13 cellular contexts compared by ENCODE assay signal in genomic region chr11:109612481-109612880, GRCh38.
"Had no signal": no experiment of that assay in that cellular context is flagged by ENCODE, and none has a peak within 500 bp of the region (broad histone marks: within the 10 kb centered on the region; RNA-seq: fewer than 3 reads in every experiment).

No MANE protein-coding gene starts in this region.

- H3K4me1 ChIP-seq: adrenal gland, thyroid gland had no signal

- ATAC-seq: activated naive CD4-positive, alpha-beta T cell treated with anti-CD3 and anti-CD28 coated beads, Interleukin-2, amount 50 U/mL, for 72 hours had no signal

- H3K27ac ChIP-seq: adrenal gland, thyroid gland, VCaP had no signal

- H3K27me3 ChIP-seq: adrenal gland, thyroid gland had no signal

- DNase-seq: activated CD4-positive, alpha-beta T cell treated with anti-CD3 and anti-CD28 coated beads, Interleukin-2, amount 50 U/mL, for 4 hours; activated gamma-delta T cell treated with Interleukin-2 at 50 U/mL for 16 hours; adrenal gland; effector CD8-positive, alpha-beta T cell; foreskin fibroblast; glutamatergic neuron; hippocampal formation; stimulated activated CD4-positive, alpha-beta T cell treated with anti-CD3 and anti-CD28 coated beads, Interleukin-12 subunit alpha, Interleukin-12 subunit beta, amount 100 ng/mL, for 4 hours; stimulated activated CD4-positive, alpha-beta T cell treated with anti-CD3 and anti-CD28 coated beads, Interleukin-1b, Interleukin-23, amount 100 ng/mL, for 48 hours; stimulated activated naive CD4-positive, alpha-beta T cell treated with Interleukin-2 at 50 U/mL for 16 hours; thyroid gland had no signal
